16 cellular contexts compared by ENCODE assay signal in the genomic region with DNA sequence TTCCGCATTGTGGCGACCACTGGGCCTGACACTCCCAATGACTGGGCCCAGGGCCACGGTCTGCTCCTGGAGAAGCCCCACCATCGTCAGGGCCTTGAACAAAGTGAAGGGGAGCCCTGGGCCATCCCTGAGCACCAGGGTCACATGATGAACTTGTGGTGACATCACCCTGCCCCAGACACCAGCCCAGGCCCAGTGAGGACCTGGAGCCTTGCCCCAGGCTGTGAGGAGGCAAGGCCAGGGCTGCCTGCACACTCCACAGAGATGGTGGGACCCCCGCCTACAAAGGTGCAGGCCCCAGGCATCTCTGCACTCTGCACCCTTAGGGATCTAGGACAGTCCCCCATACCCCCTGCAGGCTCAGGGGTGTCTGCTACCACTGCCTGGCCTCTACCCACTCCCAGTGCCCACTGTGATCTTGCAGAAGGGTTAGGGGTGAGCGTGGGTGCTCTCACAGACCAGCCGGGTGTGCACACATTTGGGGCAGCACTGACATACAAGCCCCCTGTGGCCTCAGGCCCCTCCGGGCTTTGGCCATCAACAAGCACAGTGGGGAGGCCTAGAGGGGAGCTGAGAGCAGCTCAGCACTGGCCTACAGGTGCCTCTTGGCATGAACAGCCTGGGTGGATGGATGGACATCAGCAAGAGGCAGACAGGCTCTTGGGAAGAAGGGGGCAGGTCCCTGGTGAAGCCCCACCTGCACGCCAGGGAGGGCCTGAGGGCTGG.
DNase-seq lines count a peak whose midpoint lies in the region; ATAC-seq and TF ChIP-seq lines count a peak whose summit lies in the region.
"Had no signal": no experiment of that assay in that cellular context is flagged by ENCODE, and none has a peak within 500 bp of the region (broad histone marks: within the 10 kb centered on the region; RNA-seq: fewer than 3 reads in every experiment).

No MANE protein-coding gene starts in this region.

- H3K27ac ChIP-seq in osteoblast (ENCODE audit: low read depth, low read length): no peak overlapping the region
- H3K27ac ChIP-seq in Karpas-422 (ENCODE audit: low read length): no peak overlapping the region
- H3K27ac ChIP-seq: BLaER1, GM23248 had no signal

- H3K4me1 ChIP-seq in osteoblast (ENCODE audit: insufficient read depth, low read length) (no peaks in the 10 kb centered on the region), Karpas-422 (ENCODE audit: low read length) (no peaks in the 10 kb centered on the region)
- H3K4me1 ChIP-seq: BLaER1 had no signal

- H3K27me3 ChIP-seq in osteoblast (ENCODE audit: insufficient read depth, low read length) (no peaks in the 10 kb centered on the region), Karpas-422 (ENCODE audit: low read length) (no peaks in the 10 kb centered on the region)
- H3K27me3 ChIP-seq: BLaER1 had no signal

- no peak overlapping the region for H3K9ac ChIP-seq in Karpas-422 (ENCODE audit: low read length)
- H3K9ac ChIP-seq: BLaER1, GM23248 had no signal

- no peak overlapping the region for H3K4me3 Mint-ChIP-seq in stimulated activated naive CD8-positive, alpha-beta T cell treated with anti-CD3 and anti-CD28 coated beads, Interleukin-15, amount 100 ng/mL, for 72 hours
- no peak overlapping the region for H3K4me3 Mint-ChIP-seq in type B pancreatic cell
- H3K4me3 Mint-ChIP-seq: CD4-positive, CD25-positive, alpha-beta regulatory T cell had no signal

- H3K36me3 Mint-ChIP-seq in type B pancreatic cell: no peaks in the 10 kb centered on the region
- H3K36me3 Mint-ChIP-seq: CD4-positive, CD25-positive, alpha-beta regulatory T cell had no signal

- no peaks in the 10 kb centered on the region for H3K79me2 ChIP-seq in osteoblast (ENCODE audit: insufficient read depth, low read length)
- no peaks in the 10 kb centered on the region for H3K79me2 ChIP-seq in Karpas-422 (ENCODE audit: low read length)

- H3K36me3 ChIP-seq in osteoblast (ENCODE audit: insufficient read depth, low read length): no peaks in the 10 kb centered on the region
- H3K36me3 ChIP-seq in Karpas-422 (ENCODE audit: insufficient read depth, low read length): no peaks in the 10 kb centered on the region
- H3K36me3 ChIP-seq: BLaER1 had no signal

- TF ChIP-seq CTCF in osteoblast (IDR thresholded peaks at IDR 0.05; ENCODE audit: extremely low read depth, low read depth, low read length) (no peak), type B pancreatic cell (conservative IDR thresholded peaks at IDR 0.05) (no peak)

- H4K20me1 ChIP-seq in osteoblast (ENCODE audit: insufficient read depth, low read length): no peaks in the 10 kb centered on the region
- H4K20me1 ChIP-seq in Karpas-422 (ENCODE audit: insufficient read depth, low read depth, low read length): no peaks in the 10 kb centered on the region
- H4K20me1 ChIP-seq: BLaER1 had no signal

- no peak overlapping the region for H3K27ac Mint-ChIP-seq in stimulated activated naive CD8-positive, alpha-beta T cell treated with anti-CD3 and anti-CD28 coated beads, Interleukin-15, amount 100 ng/mL, for 72 hours
- H3K27ac Mint-ChIP-seq in type B pancreatic cell: no peak overlapping the region
- H3K27ac Mint-ChIP-seq: CD4-positive, CD25-positive, alpha-beta regulatory T cell had no signal

- H3K4me3 ChIP-seq in osteoblast (ENCODE audit: insufficient read depth, low read length): no peak overlapping the region
- H3K4me3 ChIP-seq in Karpas-422 (ENCODE audit: low read length): no peak overlapping the region
- H3K4me3 ChIP-seq: BLaER1, GM12878, GM23248 had no signal

- DNase-seq in stimulated activated naive CD8-positive, alpha-beta T cell treated with anti-CD3 and anti-CD28 coated beads, Interleukin-15, Interleukin-2, amounts not matched to agents 100 U/mL and 50 U/mL, for 24 hours: no peak
- DNase-seq in stimulated activated naive CD8-positive, alpha-beta T cell treated with anti-CD3 and anti-CD28 coated beads, Interleukin-15, amount 100 ng/mL, for 72 hours: no peak
- DNase-seq in osteoblast (ENCODE audit: insufficient read length, low spot score, missing footprints) (peak; percentile 14), type B pancreatic cell (ENCODE audit: extremely low spot score, unreplicated experiment) (peak; percentile 62), midbrain (lab: John Stamatoyannopoulos, UW) (no peak), Karpas-422 (no peak)
- DNase-seq: 8988T; AML-193; Calu3; CD4-positive, CD25-positive, alpha-beta regulatory T cell; DMS79; GM23248 had no signal

- H3K9me2 ChIP-seq in Karpas-422 (replicated peaks; ENCODE audit: insufficient read depth, low read length): no peaks in the 10 kb centered on the region

- H3K4me2 ChIP-seq in osteoblast (ENCODE audit: insufficient read depth, low read length) (no peak overlapping the region), Karpas-422 (ENCODE audit: low read depth, low read length, poor library complexity, severe bottlenecking) (no peak overlapping the region)
- H3K4me2 ChIP-seq: BLaER1 had no signal

- H3K9me3 ChIP-seq in osteoblast (ENCODE audit: low read depth, low read length) (no peaks in the 10 kb centered on the region), Karpas-422 (ENCODE audit: low read length) (peaks cover 40% of the 10 kb centered on the region)
- H3K9me3 ChIP-seq: BLaER1 had no signal

- no peaks in the 10 kb centered on the region for H3K4me1 Mint-ChIP-seq in stimulated activated naive CD8-positive, alpha-beta T cell treated with anti-CD3 and anti-CD28 coated beads, Interleukin-15, amount 100 ng/mL, for 72 hours
- H3K4me1 Mint-ChIP-seq in type B pancreatic cell (ENCODE audit: unreplicated experiment): no peaks in the 10 kb centered on the region
- H3K4me1 Mint-ChIP-seq: CD4-positive, CD25-positive, alpha-beta regulatory T cell had no signal

- no peaks in the 10 kb centered on the region for H3K9me3 Mint-ChIP-seq in stimulated activated naive CD8-positive, alpha-beta T cell treated with anti-CD3 and anti-CD28 coated beads, Interleukin-15, amount 100 ng/mL, for 72 hours
- H3K9me3 Mint-ChIP-seq in type B pancreatic cell: no peaks in the 10 kb centered on the region

- H2AFZ ChIP-seq in osteoblast (ENCODE audit: low read length): no peak overlapping the region
- no peak overlapping the region for H2AFZ ChIP-seq in Karpas-422 (ENCODE audit: low read length)
- H2AFZ ChIP-seq: GM23248 had no signal

- ATAC-seq in stimulated activated naive CD8-positive, alpha-beta T cell treated with anti-CD3 and anti-CD28 coated beads, Interleukin-15, Interleukin-2, amounts not matched to agents 100 U/mL and 50 U/mL, for 24 hours: peak; percentile 52
- ATAC-seq in stimulated activated naive CD8-positive, alpha-beta T cell treated with anti-CD3 and anti-CD28 coated beads, Interleukin-15, amount 100 ng/mL, for 72 hours: no peak
- no peak for ATAC-seq in HG03442 (IDR thresholded peaks at IDR 0.05; ENCODE audit: unreplicated experiment)
- ATAC-seq: GM12878, HCT116 had no signal

- H3K27me3 Mint-ChIP-seq in stimulated activated naive CD8-positive, alpha-beta T cell treated with anti-CD3 and anti-CD28 coated beads, Interleukin-15, amount 100 ng/mL, for 72 hours: no peaks in the 10 kb centered on the region
- no peaks in the 10 kb centered on the region for H3K27me3 Mint-ChIP-seq in type B pancreatic cell
- H3K27me3 Mint-ChIP-seq: CD4-positive, CD25-positive, alpha-beta regulatory T cell had no signal

Comparison
In these comparisons a context has a peak if more than half of its experiments do, and no peak if none do; other contexts are left out.
1. DNase-seq: peak in osteoblast (single experiment) and type B pancreatic cell (single experiment); none in stimulated activated naive CD8-positive, alpha-beta T cell treated with anti-CD3 and anti-CD28 coated beads, Interleukin-15, Interleukin-2, amounts not matched to agents 100 U/mL and 50 U/mL, for 24 hours (single experiment), stimulated activated naive CD8-positive, alpha-beta T cell treated with anti-CD3 and anti-CD28 coated beads, Interleukin-15, amount 100 ng/mL, for 72 hours (0 of 2), midbrain (single experiment) and Karpas-422 (single experiment).